ENCODE assay signal across 32 cellular contexts in genomic region chr15:62208367-62208766, GRCh38. TPM values are rescaled to one million over a fixed set of nuclear protein-coding genes. Genes with fewer than 3 reads are reported as not detected.
"Had no signal": no experiment of that assay in that cellular context is flagged by ENCODE, and none has a peak within 500 bp of the region (broad histone marks: within the 10 kb centered on the region; RNA-seq: fewer than 3 reads in every experiment).

No MANE protein-coding gene starts in this region.

- H3K9me3 ChIP-seq: adrenal gland had no signal

- H3K4me2 ChIP-seq: KMS-11 had no signal

- H3K4me3 Mint-ChIP-seq: activated CD8-positive, alpha-beta T cell treated with anti-CD3 and anti-CD28 coated beads for 36 hours; activated T-cell treated with anti-CD3 and anti-CD28 coated beads, Interleukin-2, amount 50 U/mL, for 24 hours; brain had no signal

- DNase-seq: activated CD4-positive, alpha-beta T cell treated with anti-CD3 and anti-CD28 coated beads for 1 hour; activated CD4-positive, alpha-beta T cell treated with anti-CD3 and anti-CD28 coated beads for 48 hours; activated CD4-positive, alpha-beta T cell treated with anti-CD3 and anti-CD28 coated beads, Interleukin-2, amount 50 U/mL, for 4 hours; activated CD4-positive, CD25-positive, alpha-beta regulatory T cell; activated CD8-positive, alpha-beta T cell treated with anti-CD3 and anti-CD28 coated beads for 36 hours; activated gamma-delta T cell; activated naive CD4-positive, alpha-beta T cell treated with Interleukin-2 at 50 U/mL for 16 hours; activated T-cell treated with anti-CD3 and anti-CD28 coated beads, Interleukin-2, amount 50 U/mL, for 24 hours; adrenal gland; anterior cingulate cortex; caudate nucleus; MV-4-11; NCI-H1092; NCI-H1417; NCI-H146; NCI-H187; NCI-H2081 treated with DMSO at 0.1 percent for 48 hours; NCI-H345; NCI-H524 treated with DMSO at 0.1 percent for 48 hours; SHP77; SJCRH30; T1000; WERI-Rb-1 had no signal

- H3K27ac ChIP-seq: adrenal gland, KMS-11, SJCRH30, SK-N-MC, WERI-Rb-1 had no signal

- ATAC-seq: activated CD8-positive, alpha-beta T cell treated with anti-CD3 and anti-CD28 coated beads for 36 hours; activated naive CD4-positive, alpha-beta T cell treated with anti-CD3 and anti-CD28 coated beads, Interleukin-2, amount 50 U/mL, for 72 hours; Panc1 had no signal

- H3K9ac ChIP-seq: KMS-11 had no signal

- H3K4me1 Mint-ChIP-seq: brain had no signal

- H3K36me3 ChIP-seq: adrenal gland, SJCRH30, WERI-Rb-1 had no signal

- FAIRE-seq: bronchial epithelial cell had no signal

- H3K27ac Mint-ChIP-seq: activated CD8-positive, alpha-beta T cell treated with anti-CD3 and anti-CD28 coated beads for 36 hours; activated naive CD4-positive, alpha-beta T cell treated with anti-CD3 and anti-CD28 coated beads, Interleukin-2, amount 50 U/mL, for 72 hours; activated T-cell treated with anti-CD3 and anti-CD28 coated beads, Interleukin-2, amount 50 U/mL, for 24 hours; activated T-helper 2 cell treated with anti-CD3 and anti-CD28 coated beads, Interferon-gamma antibody, Interleukin-2, Interleukin-4, amounts not matched to agents 10 μg/mL and 5 μg/mL and 100 μg/mL, durations not matched to agents 14 hours and 24 hours and 36 hours; brain had no signal

- H3K36me3 Mint-ChIP-seq: brain had no signal

- H3K27me3 ChIP-seq: adrenal gland, SJCRH30 had no signal

- H3K4me1 ChIP-seq: adrenal gland, SJCRH30 had no signal

- H3K4me3 ChIP-seq: adrenal gland, SJCRH30, SK-N-MC had no signal

RNA-seq across cellular contexts. Expression of gene C2CD4B, which starts 43.3 kb away (rescaled TPM):
- total RNA-seq: LHCN-M2, RPMI7951, SJCRH30 had no signal
